28 cellular contexts compared by ENCODE assay signal in genomic region chr2:78553866-78554647, GRCh38.
"Had no signal": no experiment of that assay in that cellular context is flagged by ENCODE, and none has a peak within 500 bp of the region (broad histone marks: within the 10 kb centered on the region; RNA-seq: fewer than 3 reads in every experiment).

No MANE protein-coding gene starts in this region.

- H3K27ac Mint-ChIP-seq: activated CD4-positive, alpha-beta memory T cell treated with anti-CD3 and anti-CD28 coated beads for 36 hours; activated CD4-positive, alpha-beta T cell treated with anti-CD3 and anti-CD28 coated beads, Interleukin-2, amount 10 ng/mL, durations not matched to agents 7 days and 5 days; activated naive CD8-positive, alpha-beta T cell; brain; T-cell had no signal

- H3K27me3 Mint-ChIP-seq: activated CD4-positive, alpha-beta memory T cell treated with anti-CD3 and anti-CD28 coated beads for 36 hours; activated CD4-positive, alpha-beta T cell treated with anti-CD3 and anti-CD28 coated beads, Interleukin-2, amount 10 ng/mL, durations not matched to agents 7 days and 5 days; activated naive CD8-positive, alpha-beta T cell; central memory CD8-positive, alpha-beta T cell; T-cell had no signal

- H3K36me3 ChIP-seq: Peyer's patch, SJSA1 had no signal

- H3K4me3 Mint-ChIP-seq: activated CD4-positive, alpha-beta memory T cell treated with anti-CD3 and anti-CD28 coated beads for 36 hours; activated CD4-positive, alpha-beta T cell treated with anti-CD3 and anti-CD28 coated beads, Interleukin-2, amount 10 ng/mL, durations not matched to agents 7 days and 5 days; activated naive CD8-positive, alpha-beta T cell; activated T-cell treated with anti-CD3 and anti-CD28 coated beads, Interleukin-2, amount 50 U/mL, for 4 hours; brain; central memory CD8-positive, alpha-beta T cell; T-cell had no signal

- H3K9me3 ChIP-seq: Peyer's patch, SJSA1 had no signal

- H3K27ac ChIP-seq: KMS-11, Peyer's patch, RWPE1, SJSA1, VCaP had no signal

- H3K9ac ChIP-seq: KMS-11 had no signal

- H3K4me3 ChIP-seq: Peyer's patch, SJSA1 had no signal

- H3K9me3 Mint-ChIP-seq: activated CD4-positive, alpha-beta T cell treated with anti-CD3 and anti-CD28 coated beads, Interleukin-2, amount 10 ng/mL, durations not matched to agents 7 days and 5 days had no signal

- H3K4me1 ChIP-seq: Peyer's patch, SJSA1 had no signal

- H3K27me3 ChIP-seq: Peyer's patch, SJSA1 had no signal

- DNase-seq: activated CD4-positive, alpha-beta memory T cell treated with anti-CD3 and anti-CD28 coated beads for 36 hours; activated CD4-positive, alpha-beta T cell treated with anti-CD3 and anti-CD28 coated beads, Interleukin-2, amount 10 ng/mL, durations not matched to agents 7 days and 5 days; activated CD4-positive, CD25-positive, alpha-beta regulatory T cell; activated CD8-positive, alpha-beta memory T cell treated with anti-CD3 and anti-CD28 coated beads for 24 hours; activated effector memory CD4-positive, alpha-beta T cell treated with anti-CD3 and anti-CD28 coated beads, Interleukin-2, amount 50 U/mL, for 16 hours; activated naive CD4-positive, alpha-beta T cell treated with Interleukin-2 at 50 U/mL for 16 hours; activated T-cell treated with anti-CD3 and anti-CD28 coated beads, Interleukin-2, amount 50 U/mL, for 4 hours; amygdala; NCI-H1092; NCI-H1417; NCI-H1930; NCI-H2171 treated with DMSO at 0.1 percent for 48 hours; NCI-H226; NCI-H526; NCI-H774; NK-92 treated with Interleukin-12 subunit alpha and Interleukin-12 subunit beta, amount 100 ng/mL, for 24 hours; Peyer's patch; Right ventricle myocardium superior; T-cell; T-helper 2 cell; T1000 had no signal

- H3K36me3 Mint-ChIP-seq: activated CD4-positive, alpha-beta memory T cell treated with anti-CD3 and anti-CD28 coated beads for 36 hours; brain; T-cell had no signal

- H3K4me1 Mint-ChIP-seq: activated CD4-positive, alpha-beta T cell treated with anti-CD3 and anti-CD28 coated beads, Interleukin-2, amount 10 ng/mL, durations not matched to agents 7 days and 5 days; brain; central memory CD8-positive, alpha-beta T cell; T-cell had no signal

- H3K4me2 ChIP-seq: KMS-11 had no signal
